In genomic region chr20:38426006-38426405, GRCh38 we compare ENCODE assay signal across 1 cellular context.
TF ChIP-seq lines count a peak whose summit lies in the region.

No MANE protein-coding gene starts in this region.

TF ChIP-seq in HepG2, 621 proteins besides CTCF, POLR2A, EP300 and RAD21:
- TF ChIP-seq ZBED4 (CRISPR knock-in tag; IDR thresholded peaks at IDR 0.05; ENCODE audit: borderline replicate concordance) (no peak), SMC3 (IDR thresholded peaks at IDR 0.05; ENCODE audit: low read length) (no peak), ZNF367 (CRISPR knock-in tag; IDR thresholded peaks at IDR 0.05; ENCODE audit: borderline replicate concordance) (no peak), ZBTB38 (CRISPR knock-in tag; IDR thresholded peaks at IDR 0.05) (peak; percentile 19; the same call in 1 of the 2 replicates), BCL6 (CRISPR knock-in tag; IDR thresholded peaks at IDR 0.05) (no peak), MEF2D (CRISPR knock-in tag; IDR thresholded peaks at IDR 0.05) (no peak), NFE2 (CRISPR knock-in tag; IDR thresholded peaks at IDR 0.05) (no peak), ZSCAN12 (CRISPR knock-in tag; IDR thresholded peaks at IDR 0.05) (no peak), PPARG (CRISPR knock-in tag; conservative IDR thresholded peaks at IDR 0.05) (no peak), E2F1 (CRISPR knock-in tag; IDR thresholded peaks at IDR 0.05) (no peak), SIX4 (CRISPR knock-in tag; IDR thresholded peaks at IDR 0.05) (no peak), PCBP1 (IDR thresholded peaks at IDR 0.05; ENCODE audit: borderline replicate concordance, low read depth, low read length) (no peak), ARID4A (CRISPR knock-in tag; IDR thresholded peaks at IDR 0.05; ENCODE audit: borderline replicate concordance) (peak; percentile 19; the same call in 1 of the 2 replicates), HNRNPLL (IDR thresholded peaks at IDR 0.05; ENCODE audit: low read depth, low read length, poor library complexity, severe bottlenecking) (no peak), TEAD3 (CRISPR knock-in tag; optimal IDR thresholded peaks at IDR 0.05; ENCODE audit: borderline replicate concordance) (no peak), HMGXB4 (CRISPR knock-in tag; IDR thresholded peaks at IDR 0.05; ENCODE audit: borderline replicate concordance in 1 of 2, low read depth in 1 of 2) (no peak), TOPORS (CRISPR knock-in tag; IDR thresholded peaks at IDR 0.05) (no peak), ZSCAN25 (CRISPR knock-in tag; IDR thresholded peaks at IDR 0.05) (no peak), NRL (CRISPR knock-in tag; IDR thresholded peaks at IDR 0.05; ENCODE audit: borderline replicate concordance) (0 out of 2 replicates have a peak, but pooled peaks have one; percentile 25), ZNF660 (CRISPR knock-in tag; IDR thresholded peaks at IDR 0.05; ENCODE audit: borderline replicate concordance, low read depth) (no peak), ZNF710 (CRISPR knock-in tag; IDR thresholded peaks at IDR 0.05; ENCODE audit: borderline replicate concordance) (no peak), ARHGAP35 (CRISPR knock-in tag; IDR thresholded peaks at IDR 0.05; ENCODE audit: borderline replicate concordance) (no peak), ZFX (CRISPR knock-in tag; IDR thresholded peaks at IDR 0.05; ENCODE audit: low read depth) (no peak), MYC (CRISPR knock-in tag; IDR thresholded peaks at IDR 0.05; ENCODE audit: borderline replicate concordance) (0 out of 2 replicates have a peak, but pooled peaks have one; percentile 22), FOSL2 (CRISPR knock-in tag; IDR thresholded peaks at IDR 0.05) (peak; percentile 42; the same call in 1 of the 2 replicates), ZBTB44 (CRISPR knock-in tag; IDR thresholded peaks at IDR 0.05) (no peak), ZNF605 (CRISPR knock-in tag; IDR thresholded peaks at IDR 0.05) (0 out of 2 replicates have a peak, but pooled peaks have one; percentile 29), ZMYM2 (CRISPR knock-in tag; IDR thresholded peaks at IDR 0.05) (no peak), MED1 (CRISPR knock-in tag; IDR thresholded peaks at IDR 0.05) (no peak), ZNF619 (CRISPR knock-in tag; IDR thresholded peaks at IDR 0.05) (no peak), NFAT5 (CRISPR knock-in tag; IDR thresholded peaks at IDR 0.05) (no peak), MAFG (CRISPR knock-in tag; IDR thresholded peaks at IDR 0.05) (no peak), PAX8 (CRISPR knock-in tag; IDR thresholded peaks at IDR 0.05; ENCODE audit: borderline replicate concordance) (no peak), BHLHE40 (IDR thresholded peaks at IDR 0.05; ENCODE audit: low read length) (no peak)
